In the genomic region with DNA sequence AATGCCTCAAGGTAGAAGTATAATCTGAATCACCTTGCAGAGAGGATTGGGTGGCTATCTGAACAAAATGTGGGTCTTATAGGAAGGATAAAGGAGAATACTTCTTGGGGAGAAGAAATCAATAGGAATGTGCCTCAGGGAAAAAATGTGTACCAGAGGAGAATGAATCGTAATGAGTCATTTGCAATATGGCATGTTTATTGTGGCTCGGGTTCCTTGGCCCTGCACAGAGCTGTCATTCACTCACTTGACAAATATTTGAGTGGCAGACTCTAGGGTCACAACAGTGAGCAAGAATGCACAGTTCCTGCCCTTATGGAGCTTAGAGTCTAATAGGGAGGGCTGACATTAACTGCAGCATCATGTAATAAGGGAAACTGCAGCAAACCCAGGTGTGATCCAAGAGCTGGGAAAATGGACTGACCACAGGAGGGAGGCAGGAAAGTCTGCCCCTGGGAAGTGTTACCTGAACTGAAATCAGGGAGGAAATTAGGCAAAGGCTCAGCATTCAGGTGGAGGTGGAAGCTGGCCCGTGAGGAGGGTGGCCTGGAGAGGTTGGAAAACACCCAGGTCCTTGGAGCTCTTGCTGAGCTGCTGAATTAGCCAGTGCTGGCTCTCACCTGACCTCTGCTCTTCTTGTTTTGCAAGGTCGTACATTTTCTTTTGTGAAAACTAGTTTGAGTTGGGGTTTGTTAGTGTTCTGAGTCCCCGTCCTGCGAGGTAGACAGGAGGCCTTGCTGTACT, we compare ENCODE assay signal across 1 cellular context.
TF ChIP-seq lines count a peak whose summit lies in the region.

No MANE protein-coding gene starts in this region.

TF ChIP-seq in GM23338, 12 proteins besides CTCF, POLR2A, EP300 and RAD21:
- TF ChIP-seq, protein P1, sequence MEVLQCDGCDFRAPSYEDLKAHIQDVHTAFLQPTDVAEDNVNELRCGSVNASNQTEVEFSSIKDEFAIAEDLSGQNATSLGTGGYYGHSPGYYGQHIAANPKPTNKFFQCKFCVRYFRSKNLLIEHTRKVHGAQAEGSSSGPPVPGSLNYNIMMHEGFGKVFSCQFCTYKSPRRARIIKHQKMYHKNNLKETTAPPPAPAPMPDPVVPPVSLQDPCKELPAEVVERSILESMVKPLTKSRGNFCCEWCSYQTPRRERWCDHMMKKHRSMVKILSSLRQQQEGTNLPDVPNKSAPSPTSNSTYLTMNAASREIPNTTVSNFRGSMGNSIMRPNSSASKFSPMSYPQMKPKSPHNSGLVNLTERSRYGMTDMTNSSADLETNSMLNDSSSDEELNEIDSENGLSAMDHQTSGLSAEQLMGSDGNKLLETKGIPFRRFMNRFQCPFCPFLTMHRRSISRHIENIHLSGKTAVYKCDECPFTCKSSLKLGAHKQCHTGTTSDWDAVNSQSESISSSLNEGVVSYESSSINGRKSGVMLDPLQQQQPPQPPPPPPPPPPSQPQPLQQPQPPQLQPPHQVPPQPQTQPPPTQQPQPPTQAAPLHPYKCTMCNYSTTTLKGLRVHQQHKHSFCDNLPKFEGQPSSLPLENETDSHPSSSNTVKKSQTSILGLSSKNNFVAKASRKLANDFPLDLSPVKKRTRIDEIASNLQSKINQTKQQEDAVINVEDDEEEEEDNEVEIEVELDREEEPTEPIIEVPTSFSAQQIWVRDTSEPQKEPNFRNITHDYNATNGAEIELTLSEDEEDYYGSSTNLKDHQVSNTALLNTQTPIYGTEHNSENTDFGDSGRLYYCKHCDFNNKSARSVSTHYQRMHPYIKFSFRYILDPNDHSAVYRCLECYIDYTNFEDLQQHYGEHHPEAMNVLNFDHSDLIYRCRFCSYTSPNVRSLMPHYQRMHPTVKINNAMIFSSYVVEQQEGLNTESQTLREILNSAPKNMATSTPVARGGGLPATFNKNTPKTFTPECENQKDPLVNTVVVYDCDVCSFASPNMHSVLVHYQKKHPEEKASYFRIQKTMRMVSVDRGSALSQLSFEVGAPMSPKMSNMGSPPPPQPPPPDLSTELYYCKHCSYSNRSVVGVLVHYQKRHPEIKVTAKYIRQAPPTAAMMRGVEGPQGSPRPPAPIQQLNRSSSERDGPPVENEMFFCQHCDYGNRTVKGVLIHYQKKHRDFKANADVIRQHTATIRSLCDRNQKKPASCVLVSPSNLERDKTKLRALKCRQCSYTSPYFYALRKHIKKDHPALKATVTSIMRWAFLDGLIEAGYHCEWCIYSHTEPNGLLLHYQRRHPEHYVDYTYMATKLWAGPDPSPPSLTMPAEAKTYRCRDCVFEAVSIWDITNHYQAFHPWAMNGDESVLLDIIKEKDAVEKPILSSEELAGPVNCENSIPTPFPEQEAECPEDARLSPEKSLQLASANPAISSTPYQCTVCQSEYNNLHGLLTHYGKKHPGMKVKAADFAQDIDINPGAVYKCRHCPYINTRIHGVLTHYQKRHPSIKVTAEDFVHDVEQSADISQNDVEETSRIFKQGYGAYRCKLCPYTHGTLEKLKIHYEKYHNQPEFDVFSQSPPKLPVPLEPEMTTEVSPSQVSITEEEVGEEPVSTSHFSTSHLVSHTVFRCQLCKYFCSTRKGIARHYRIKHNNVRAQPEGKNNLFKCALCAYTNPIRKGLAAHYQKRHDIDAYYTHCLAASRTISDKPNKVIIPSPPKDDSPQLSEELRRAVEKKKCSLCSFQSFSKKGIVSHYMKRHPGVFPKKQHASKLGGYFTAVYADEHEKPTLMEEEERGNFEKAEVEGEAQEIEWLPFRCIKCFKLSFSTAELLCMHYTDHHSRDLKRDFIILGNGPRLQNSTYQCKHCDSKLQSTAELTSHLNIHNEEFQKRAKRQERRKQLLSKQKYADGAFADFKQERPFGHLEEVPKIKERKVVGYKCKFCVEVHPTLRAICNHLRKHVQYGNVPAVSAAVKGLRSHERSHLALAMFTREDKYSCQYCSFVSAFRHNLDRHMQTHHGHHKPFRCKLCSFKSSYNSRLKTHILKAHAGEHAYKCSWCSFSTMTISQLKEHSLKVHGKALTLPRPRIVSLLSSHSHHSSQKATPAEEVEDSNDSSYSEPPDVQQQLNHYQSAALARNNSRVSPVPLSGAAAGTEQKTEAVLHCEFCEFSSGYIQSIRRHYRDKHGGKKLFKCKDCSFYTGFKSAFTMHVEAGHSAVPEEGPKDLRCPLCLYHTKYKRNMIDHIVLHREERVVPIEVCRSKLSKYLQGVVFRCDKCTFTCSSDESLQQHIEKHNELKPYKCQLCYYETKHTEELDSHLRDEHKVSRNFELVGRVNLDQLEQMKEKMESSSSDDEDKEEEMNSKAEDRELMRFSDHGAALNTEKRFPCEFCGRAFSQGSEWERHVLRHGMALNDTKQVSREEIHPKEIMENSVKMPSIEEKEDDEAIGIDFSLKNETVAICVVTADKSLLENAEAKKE (CRISPR knock-in tag; IDR thresholded peaks at IDR 0.05): no peak
- TF ChIP-seq JUNB (IDR thresholded peaks at IDR 0.05; ENCODE audit: unreplicated experiment) (no peak), POLR2AphosphoS5 (IDR thresholded peaks at IDR 0.05; ENCODE audit: low read depth) (no peak)
